ENCODE assay signal across 12 cellular contexts in genomic region chr6:37867756-37868446, GRCh38. TPM values are rescaled to one million over a fixed set of nuclear protein-coding genes. Genes with fewer than 3 reads are reported as not detected.
DNase-seq lines count a peak whose midpoint lies in the region; ATAC-seq and TF ChIP-seq lines count a peak whose summit lies in the region.
"Had no signal": no experiment of that assay in that cellular context is flagged by ENCODE, and none has a peak within 500 bp of the region (broad histone marks: within the 10 kb centered on the region; RNA-seq: fewer than 3 reads in every experiment).

No MANE protein-coding gene starts in this region.

- H3K4me3 ChIP-seq in spleen (no peak overlapping the region), aorta (ENCODE audit: low read length in 2 of 2) (no peak overlapping the region)
- H3K4me3 ChIP-seq: heart left ventricle had no signal

- peaks cover 0 to 6% (median 0%) of the 10 kb centered on the region in 6 donors for H3K36me3 ChIP-seq in spleen
- no peaks in the 10 kb centered on the region for H3K36me3 ChIP-seq in aorta (ENCODE audit: control insufficient read depth in 1 of 2, insufficient read depth in 2 of 2, low read length in 1 of 2)

- peak; percentile 44 for ATAC-seq in stimulated activated naive CD8-positive, alpha-beta T cell treated with anti-CD3 and anti-CD28 coated beads, Interleukin-15, amount 100 ng/mL, for 72 hours
- ATAC-seq in aorta (ENCODE audit: low FRiP score) (no peak), HG02678 (IDR thresholded peaks at IDR 0.05; ENCODE audit: unreplicated experiment) (no peak)

- H3K36me3 Mint-ChIP-seq in activated naive CD4-positive, alpha-beta T cell treated with anti-CD3 and anti-CD28 coated beads, Interleukin-2, amount 50 U/mL, for 24 hours, result peaks cover 19% of the 10 kb centered on the region
- H3K36me3 Mint-ChIP-seq in IgD-negative memory B cell (peaks cover 9% of the 10 kb centered on the region), chondrocyte (ENCODE audit: low read depth) (no peaks in the 10 kb centered on the region)

- TF ChIP-seq POLR2A in spleen (IDR thresholded peaks at IDR 0.05), result no peak

- H3K27me3 Mint-ChIP-seq in activated naive CD4-positive, alpha-beta T cell treated with anti-CD3 and anti-CD28 coated beads, Interleukin-2, amount 50 U/mL, for 24 hours, result no peaks in the 10 kb centered on the region
- H3K27me3 Mint-ChIP-seq in IgD-negative memory B cell (no peaks in the 10 kb centered on the region), chondrocyte (ENCODE audit: low read depth) (no peaks in the 10 kb centered on the region)
- H3K27me3 Mint-ChIP-seq in stimulated activated naive CD8-positive, alpha-beta T cell treated with anti-CD3 and anti-CD28 coated beads, Interleukin-15, amount 100 ng/mL, for 72 hours, result no peaks in the 10 kb centered on the region

- TF ChIP-seq CTCF in chondrocyte (IDR thresholded peaks at IDR 0.05), result no peak
- no peak for TF ChIP-seq CTCF in spleen (IDR thresholded peaks at IDR 0.05 in 8 of 11, conservative IDR thresholded peaks at IDR 0.05 in 3 of 11)

- intact Hi-C loops in spleen (cut with DNase I; ENCODE audit: low total_unique reads), result no loop called here
- intact Hi-C loops in aorta (cut with DNase I), result no loop called here

- H3K27ac ChIP-seq in spleen, result peak overlapping the region in 3 of 8 donors; percentile 15 to 50 (median 21)
- no peak overlapping the region for H3K27ac ChIP-seq in aorta (ENCODE audit: low read depth in 1 of 2, low read length in 2 of 2)

- peaks cover 80% of the 10 kb centered on the region for H3K4me1 Mint-ChIP-seq in activated naive CD4-positive, alpha-beta T cell treated with anti-CD3 and anti-CD28 coated beads, Interleukin-2, amount 50 U/mL, for 24 hours
- H3K4me1 Mint-ChIP-seq in IgD-negative memory B cell, result peaks cover 31 to 47% (median 34%) of the 10 kb centered on the region in 3 donors
- peaks cover 75% of the 10 kb centered on the region for H3K4me1 Mint-ChIP-seq in chondrocyte (ENCODE audit: low read depth)
- H3K4me1 Mint-ChIP-seq in stimulated activated naive CD8-positive, alpha-beta T cell treated with anti-CD3 and anti-CD28 coated beads, Interleukin-15, amount 100 ng/mL, for 72 hours, result peaks cover 75% of the 10 kb centered on the region

- H3K9me3 ChIP-seq in spleen, result peaks cover 0 to 18% (median 11%) of the 10 kb centered on the region in 8 donors
- no peaks in the 10 kb centered on the region for H3K9me3 ChIP-seq in aorta (ENCODE audit: control insufficient read depth, low read length)

- 10 to 56% (median 14%) methylated on average over 1 of the region's 1 CpG for WGBS in spleen, 5 donors
- WGBS in aorta, 2 donors, result 40 to 43% methylated on average over 1 of the region's 1 CpG

- H3K27ac Mint-ChIP-seq in activated naive CD4-positive, alpha-beta T cell treated with anti-CD3 and anti-CD28 coated beads, Interleukin-2, amount 50 U/mL, for 24 hours, result peak overlapping the region; percentile 80
- H3K27ac Mint-ChIP-seq in IgD-negative memory B cell (peak overlapping the region in 2 of 3 donors; percentile 35), chondrocyte (ENCODE audit: unreplicated experiment) (peak overlapping the region; percentile 94)
- H3K27ac Mint-ChIP-seq in stimulated activated naive CD8-positive, alpha-beta T cell treated with anti-CD3 and anti-CD28 coated beads, Interleukin-15, amount 100 ng/mL, for 72 hours, result peak overlapping the region in 1 of 2 donors; percentile 36

- peaks cover 15 to 87% (median 45%) of the 10 kb centered on the region in 6 donors for H3K4me1 ChIP-seq in spleen
- peaks cover 2 to 7% of the 10 kb centered on the region in 2 donors for H3K4me1 ChIP-seq in aorta (ENCODE audit: control insufficient read depth in 1 of 2, insufficient read depth in 2 of 2, low read length in 2 of 2)

- H3K27me3 ChIP-seq in spleen (replicated peaks in 1 of 7), result no peaks in the 10 kb centered on the region
- H3K27me3 ChIP-seq in aorta (ENCODE audit: control insufficient read depth in 1 of 2, insufficient read depth in 2 of 2, low read length in 1 of 2), result no peaks in the 10 kb centered on the region
- H3K27me3 ChIP-seq: heart left ventricle had no signal

- DNase-seq in activated naive CD4-positive, alpha-beta T cell treated with anti-CD3 and anti-CD28 coated beads, Interleukin-2, amount 50 U/mL, for 16 hours, result no peak
- DNase-seq in chondrocyte (ENCODE audit: low spot score) (no peak), spleen (no peak), aorta (no peak)
- no peak for DNase-seq in stimulated activated naive CD8-positive, alpha-beta T cell treated with anti-CD3 and anti-CD28 coated beads, Interleukin-15, amount 100 ng/mL, for 72 hours
- DNase-seq: heart left ventricle, Kasumi-1, NCI-H526 treated with DMSO at 0.1 percent for 48 hours, T-helper 2 cell had no signal

- peak overlapping the region; percentile 69 for H3K4me3 Mint-ChIP-seq in activated naive CD4-positive, alpha-beta T cell treated with anti-CD3 and anti-CD28 coated beads, Interleukin-2, amount 50 U/mL, for 24 hours
- H3K4me3 Mint-ChIP-seq in IgD-negative memory B cell (peak overlapping the region in 3 of 4 donors; percentile 7 to 59 (median 56)), chondrocyte (ENCODE audit: unreplicated experiment) (peak overlapping the region; percentile 33)
- peak overlapping the region; percentile 4 to 53 for H3K4me3 Mint-ChIP-seq in stimulated activated naive CD8-positive, alpha-beta T cell treated with anti-CD3 and anti-CD28 coated beads, Interleukin-15, amount 100 ng/mL, for 72 hours

- H3K9me3 Mint-ChIP-seq in activated naive CD4-positive, alpha-beta T cell treated with anti-CD3 and anti-CD28 coated beads, Interleukin-2, amount 50 U/mL, for 24 hours, result peaks cover 8% of the 10 kb centered on the region
- H3K9me3 Mint-ChIP-seq in IgD-negative memory B cell (peaks cover 0 to 7% (median 0%) of the 10 kb centered on the region in 3 donors), chondrocyte (ENCODE audit: low read depth) (no peaks in the 10 kb centered on the region)
- peaks cover 5 to 9% of the 10 kb centered on the region in 2 donors for H3K9me3 Mint-ChIP-seq in stimulated activated naive CD8-positive, alpha-beta T cell treated with anti-CD3 and anti-CD28 coated beads, Interleukin-15, amount 100 ng/mL, for 72 hours

RNA-seq across cellular contexts. Expression of gene ZFAND3, which starts 48.4 kb away (rescaled TPM):
- polyA plus RNA-seq in IgD-negative memory B cell (6.4 TPM), spleen (10 to 100 TPM in 2 of 3 donors, 1 to 10 TPM in 1; 9.3 to 20.4 (median 13.5) TPM), aorta (10 to 100 TPM; 29.6 to 46.6 TPM)
- total RNA-seq in chondrocyte (62.8 to 99.6 TPM (median 98.5 TPM) in 3 replicates), spleen (10 to 100 TPM; 43.8 to 63.7 (median 54.4) TPM), aorta (10 to 100 TPM; 83.6 to 86.0 TPM)
